Comparison of ENCODE assay signal across 2 cellular contexts in genomic region chr15:96330064-96330449, GRCh38.
TF ChIP-seq lines count a peak whose summit lies in the region.

No MANE protein-coding gene starts in this region.

TF ChIP-seq in GM23338, 12 proteins besides CTCF, POLR2A, EP300 and RAD21:
- TF ChIP-seq ZNF462 (CRISPR knock-in tag; IDR thresholded peaks at IDR 0.05) (no peak), ZNF114 (CRISPR knock-in tag; IDR thresholded peaks at IDR 0.05) (no peak), CREB1 (CRISPR knock-in tag; IDR thresholded peaks at IDR 0.05; ENCODE audit: low read depth) (no peak), EZH2 (IDR thresholded peaks at IDR 0.05; ENCODE audit: low read depth, unreplicated experiment) (peak; percentile 84), JUNB (IDR thresholded peaks at IDR 0.05; ENCODE audit: unreplicated experiment) (no peak), EZH2phosphoT487 (IDR thresholded peaks at IDR 0.05; ENCODE audit: unreplicated experiment) (peak; percentile 74), ZNF331 (CRISPR knock-in tag; IDR thresholded peaks at IDR 0.05; ENCODE audit: low read depth) (no peak), REST (IDR thresholded peaks at IDR 0.05; ENCODE audit: unreplicated experiment) (no peak), STAT1 (IDR thresholded peaks at IDR 0.05; ENCODE audit: unreplicated experiment) (no peak)
- TF ChIP-seq, protein P1, sequence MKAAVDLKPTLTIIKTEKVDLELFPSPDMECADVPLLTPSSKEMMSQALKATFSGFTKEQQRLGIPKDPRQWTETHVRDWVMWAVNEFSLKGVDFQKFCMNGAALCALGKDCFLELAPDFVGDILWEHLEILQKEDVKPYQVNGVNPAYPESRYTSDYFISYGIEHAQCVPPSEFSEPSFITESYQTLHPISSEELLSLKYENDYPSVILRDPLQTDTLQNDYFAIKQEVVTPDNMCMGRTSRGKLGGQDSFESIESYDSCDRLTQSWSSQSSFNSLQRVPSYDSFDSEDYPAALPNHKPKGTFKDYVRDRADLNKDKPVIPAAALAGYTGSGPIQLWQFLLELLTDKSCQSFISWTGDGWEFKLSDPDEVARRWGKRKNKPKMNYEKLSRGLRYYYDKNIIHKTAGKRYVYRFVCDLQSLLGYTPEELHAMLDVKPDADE (IDR thresholded peaks at IDR 0.05) = no peak

TF ChIP-seq in HepG2, 621 proteins besides CTCF, POLR2A, EP300 and RAD21 (continued from another document):
- TF ChIP-seq, protein P2, sequence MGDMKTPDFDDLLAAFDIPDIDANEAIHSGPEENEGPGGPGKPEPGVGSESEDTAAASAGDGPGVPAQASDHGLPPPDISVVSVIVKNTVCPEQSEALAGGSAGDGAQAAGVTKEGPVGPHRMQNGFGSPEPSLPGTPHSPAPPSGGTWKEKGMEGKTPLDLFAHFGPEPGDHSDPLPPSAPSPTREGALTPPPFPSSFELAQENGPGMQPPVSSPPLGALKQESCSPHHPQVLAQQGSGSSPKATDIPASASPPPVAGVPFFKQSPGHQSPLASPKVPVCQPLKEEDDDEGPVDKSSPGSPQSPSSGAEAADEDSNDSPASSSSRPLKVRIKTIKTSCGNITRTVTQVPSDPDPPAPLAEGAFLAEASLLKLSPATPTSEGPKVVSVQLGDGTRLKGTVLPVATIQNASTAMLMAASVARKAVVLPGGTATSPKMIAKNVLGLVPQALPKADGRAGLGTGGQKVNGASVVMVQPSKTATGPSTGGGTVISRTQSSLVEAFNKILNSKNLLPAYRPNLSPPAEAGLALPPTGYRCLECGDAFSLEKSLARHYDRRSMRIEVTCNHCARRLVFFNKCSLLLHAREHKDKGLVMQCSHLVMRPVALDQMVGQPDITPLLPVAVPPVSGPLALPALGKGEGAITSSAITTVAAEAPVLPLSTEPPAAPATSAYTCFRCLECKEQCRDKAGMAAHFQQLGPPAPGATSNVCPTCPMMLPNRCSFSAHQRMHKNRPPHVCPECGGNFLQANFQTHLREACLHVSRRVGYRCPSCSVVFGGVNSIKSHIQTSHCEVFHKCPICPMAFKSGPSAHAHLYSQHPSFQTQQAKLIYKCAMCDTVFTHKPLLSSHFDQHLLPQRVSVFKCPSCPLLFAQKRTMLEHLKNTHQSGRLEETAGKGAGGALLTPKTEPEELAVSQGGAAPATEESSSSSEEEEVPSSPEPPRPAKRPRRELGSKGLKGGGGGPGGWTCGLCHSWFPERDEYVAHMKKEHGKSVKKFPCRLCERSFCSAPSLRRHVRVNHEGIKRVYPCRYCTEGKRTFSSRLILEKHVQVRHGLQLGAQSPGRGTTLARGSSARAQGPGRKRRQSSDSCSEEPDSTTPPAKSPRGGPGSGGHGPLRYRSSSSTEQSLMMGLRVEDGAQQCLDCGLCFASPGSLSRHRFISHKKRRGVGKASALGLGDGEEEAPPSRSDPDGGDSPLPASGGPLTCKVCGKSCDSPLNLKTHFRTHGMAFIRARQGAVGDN (CRISPR knock-in tag; IDR thresholded peaks at IDR 0.05) = peak; percentile 26
- TF ChIP-seq PHF8 (CRISPR knock-in tag; IDR thresholded peaks at IDR 0.05) (peak; percentile 37; the same call in 1 of the 2 replicates), GABPB1 (CRISPR knock-in tag; IDR thresholded peaks at IDR 0.05) (peak; percentile 45; the same call in 1 of the 2 replicates), KAT7 (CRISPR knock-in tag; IDR thresholded peaks at IDR 0.05; ENCODE audit: borderline replicate concordance) (0 out of 2 replicates have a peak, but pooled peaks have one; percentile 64), XRCC5 (optimal IDR thresholded peaks at IDR 0.05; ENCODE audit: low read length) (no peak), ISL2 (CRISPR knock-in tag; IDR thresholded peaks at IDR 0.05) (0 out of 2 replicates have a peak, but pooled peaks have one; percentile 9), PRPF4 (IDR thresholded peaks at IDR 0.05; ENCODE audit: low read depth, low read length, poor library complexity, severe bottlenecking) (no peak), ZFX (CRISPR knock-in tag; IDR thresholded peaks at IDR 0.05; ENCODE audit: low read depth) (no peak), NKX3-1 (CRISPR knock-in tag; IDR thresholded peaks at IDR 0.05) (0 out of 2 replicates have a peak, but pooled peaks have one; percentile 3), SPEN (CRISPR knock-in tag; IDR thresholded peaks at IDR 0.05; ENCODE audit: low read depth) (no peak), ZSCAN30 (CRISPR knock-in tag; IDR thresholded peaks at IDR 0.05) (no peak), ZNF329 (CRISPR knock-in tag; IDR thresholded peaks at IDR 0.05; ENCODE audit: low read depth) (no peak), ZNF281 (CRISPR knock-in tag; IDR thresholded peaks at IDR 0.05; ENCODE audit: borderline replicate concordance) (peak; percentile 26; the same call in 1 of the 2 replicates)
- TF ChIP-seq, protein P3, sequence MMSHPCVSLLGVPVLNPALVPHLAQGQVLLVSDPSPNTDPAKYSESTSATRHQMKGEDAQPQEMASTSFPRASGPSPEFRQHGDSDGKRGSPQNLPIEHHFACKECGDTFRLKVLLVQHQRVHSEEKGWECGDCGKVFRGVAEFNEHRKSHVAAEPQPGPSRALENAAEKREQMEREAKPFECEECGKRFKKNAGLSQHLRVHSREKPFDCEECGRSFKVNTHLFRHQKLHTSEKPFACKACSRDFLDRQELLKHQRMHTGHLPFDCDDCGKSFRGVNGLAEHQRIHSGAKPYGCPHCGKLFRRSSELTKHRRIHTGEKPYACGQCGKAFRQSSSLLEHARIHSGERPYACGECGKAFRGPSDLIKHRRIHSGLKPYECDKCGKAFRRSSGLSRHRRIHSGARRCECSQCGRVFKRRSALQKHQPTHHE (CRISPR knock-in tag; IDR thresholded peaks at IDR 0.05; ENCODE audit: borderline replicate concordance) = no peak
- TF ChIP-seq, protein P4, sequence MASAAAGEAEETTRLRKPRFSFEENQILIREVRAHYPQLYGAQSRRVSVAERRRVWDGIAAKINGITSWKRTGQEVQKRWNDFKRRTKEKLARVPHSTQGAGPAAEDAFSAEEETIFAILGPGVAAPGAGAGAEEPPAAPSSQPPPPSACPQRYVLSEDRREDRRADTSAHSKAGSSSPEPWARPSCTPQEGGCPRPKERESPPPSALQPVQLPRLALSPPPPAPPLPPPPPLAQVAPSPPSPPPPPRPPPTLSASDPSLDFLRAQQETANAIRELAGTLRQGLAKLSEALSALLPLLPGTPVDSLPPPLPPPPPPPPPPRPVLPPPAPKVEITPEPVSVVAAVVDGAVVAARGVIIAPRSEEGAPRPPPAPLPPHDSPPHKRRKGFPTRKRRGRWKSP (CRISPR knock-in tag; IDR thresholded peaks at IDR 0.05) = peak; percentile 85; the same call in 1 of the 2 replicates
- TF ChIP-seq, protein P5, sequence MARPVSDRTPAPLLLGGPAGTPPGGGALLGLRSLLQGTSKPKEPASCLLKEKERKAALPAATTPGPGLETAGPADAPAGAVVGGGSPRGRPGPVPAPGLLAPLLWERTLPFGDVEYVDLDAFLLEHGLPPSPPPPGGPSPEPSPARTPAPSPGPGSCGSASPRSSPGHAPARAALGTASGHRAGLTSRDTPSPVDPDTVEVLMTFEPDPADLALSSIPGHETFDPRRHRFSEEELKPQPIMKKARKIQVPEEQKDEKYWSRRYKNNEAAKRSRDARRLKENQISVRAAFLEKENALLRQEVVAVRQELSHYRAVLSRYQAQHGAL (CRISPR knock-in tag; IDR thresholded peaks at IDR 0.05; ENCODE audit: not compliant biosample characterization) = no peak
- TF ChIP-seq, protein P6, sequence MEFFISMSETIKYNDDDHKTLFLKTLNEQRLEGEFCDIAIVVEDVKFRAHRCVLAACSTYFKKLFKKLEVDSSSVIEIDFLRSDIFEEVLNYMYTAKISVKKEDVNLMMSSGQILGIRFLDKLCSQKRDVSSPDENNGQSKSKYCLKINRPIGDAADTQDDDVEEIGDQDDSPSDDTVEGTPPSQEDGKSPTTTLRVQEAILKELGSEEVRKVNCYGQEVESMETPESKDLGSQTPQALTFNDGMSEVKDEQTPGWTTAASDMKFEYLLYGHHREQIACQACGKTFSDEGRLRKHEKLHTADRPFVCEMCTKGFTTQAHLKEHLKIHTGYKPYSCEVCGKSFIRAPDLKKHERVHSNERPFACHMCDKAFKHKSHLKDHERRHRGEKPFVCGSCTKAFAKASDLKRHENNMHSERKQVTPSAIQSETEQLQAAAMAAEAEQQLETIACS (CRISPR knock-in tag; IDR thresholded peaks at IDR 0.05) = 0 out of 2 replicates have a peak, but pooled peaks have one; percentile 13
- TF ChIP-seq, protein P7, sequence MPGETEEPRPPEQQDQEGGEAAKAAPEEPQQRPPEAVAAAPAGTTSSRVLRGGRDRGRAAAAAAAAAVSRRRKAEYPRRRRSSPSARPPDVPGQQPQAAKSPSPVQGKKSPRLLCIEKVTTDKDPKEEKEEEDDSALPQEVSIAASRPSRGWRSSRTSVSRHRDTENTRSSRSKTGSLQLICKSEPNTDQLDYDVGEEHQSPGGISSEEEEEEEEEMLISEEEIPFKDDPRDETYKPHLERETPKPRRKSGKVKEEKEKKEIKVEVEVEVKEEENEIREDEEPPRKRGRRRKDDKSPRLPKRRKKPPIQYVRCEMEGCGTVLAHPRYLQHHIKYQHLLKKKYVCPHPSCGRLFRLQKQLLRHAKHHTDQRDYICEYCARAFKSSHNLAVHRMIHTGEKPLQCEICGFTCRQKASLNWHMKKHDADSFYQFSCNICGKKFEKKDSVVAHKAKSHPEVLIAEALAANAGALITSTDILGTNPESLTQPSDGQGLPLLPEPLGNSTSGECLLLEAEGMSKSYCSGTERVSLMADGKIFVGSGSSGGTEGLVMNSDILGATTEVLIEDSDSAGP (CRISPR knock-in tag; IDR thresholded peaks at IDR 0.05; ENCODE audit: borderline replicate concordance) = peak; percentile 97
- TF ChIP-seq, protein P8, sequence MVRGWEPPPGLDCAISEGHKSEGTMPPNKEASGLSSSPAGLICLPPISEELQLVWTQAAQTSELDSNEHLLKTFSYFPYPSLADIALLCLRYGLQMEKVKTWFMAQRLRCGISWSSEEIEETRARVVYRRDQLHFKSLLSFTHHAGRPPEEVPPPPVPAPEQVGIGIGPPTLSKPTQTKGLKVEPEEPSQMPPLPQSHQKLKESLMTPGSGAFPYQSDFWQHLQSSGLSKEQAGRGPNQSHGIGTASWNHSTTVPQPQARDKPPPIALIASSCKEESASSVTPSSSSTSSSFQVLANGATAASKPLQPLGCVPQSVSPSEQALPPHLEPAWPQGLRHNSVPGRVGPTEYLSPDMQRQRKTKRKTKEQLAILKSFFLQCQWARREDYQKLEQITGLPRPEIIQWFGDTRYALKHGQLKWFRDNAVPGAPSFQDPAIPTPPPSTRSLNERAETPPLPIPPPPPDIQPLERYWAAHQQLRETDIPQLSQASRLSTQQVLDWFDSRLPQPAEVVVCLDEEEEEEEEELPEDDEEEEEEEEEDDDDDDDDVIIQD (CRISPR knock-in tag; IDR thresholded peaks at IDR 0.05; ENCODE audit: low read depth) = no peak
